3 cellular contexts compared by ENCODE assay signal in the genomic region with DNA sequence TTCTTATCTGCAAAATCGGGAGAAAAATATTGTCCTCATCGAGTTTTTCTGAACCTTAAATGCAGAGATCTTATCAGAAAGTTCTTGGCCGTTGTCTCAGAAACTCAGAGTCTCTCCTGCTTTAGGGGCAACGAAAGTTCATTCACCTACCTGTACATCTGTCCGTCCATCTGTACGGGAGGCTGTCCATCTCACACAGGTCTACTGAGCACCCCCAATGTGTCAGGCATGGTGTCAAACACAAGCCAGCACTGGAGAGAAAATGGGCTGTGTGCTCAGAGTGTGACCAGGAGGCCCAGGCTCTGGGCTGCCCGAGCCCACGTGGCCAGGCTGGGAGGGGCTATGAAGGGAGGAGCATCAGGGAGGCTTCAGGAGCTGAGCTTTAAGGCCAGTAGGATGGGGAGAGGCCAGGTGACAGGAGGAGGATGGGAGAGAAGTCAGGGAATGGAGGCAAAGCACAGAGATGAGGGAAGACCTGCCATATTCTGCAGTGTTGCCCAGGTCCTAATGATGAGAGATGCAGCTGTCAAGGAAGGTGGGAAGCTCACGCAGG.
TF ChIP-seq lines count a peak whose summit lies in the region.

No MANE protein-coding gene starts in this region.

TF ChIP-seq in GM23338, 12 proteins besides CTCF, POLR2A, EP300 and RAD21:
- TF ChIP-seq EZH2phosphoT487 (IDR thresholded peaks at IDR 0.05; ENCODE audit: unreplicated experiment) (no peak), JUNB (IDR thresholded peaks at IDR 0.05; ENCODE audit: unreplicated experiment) (no peak), NANOG (IDR thresholded peaks at IDR 0.05; ENCODE audit: borderline replicate concordance) (no peak), POLR2AphosphoS5 (IDR thresholded peaks at IDR 0.05; ENCODE audit: low read depth) (no peak), ZNF331 (CRISPR knock-in tag; IDR thresholded peaks at IDR 0.05; ENCODE audit: low read depth) (no peak), EZH2 (IDR thresholded peaks at IDR 0.05; ENCODE audit: low read depth, unreplicated experiment) (no peak)
- TF ChIP-seq, protein P1, sequence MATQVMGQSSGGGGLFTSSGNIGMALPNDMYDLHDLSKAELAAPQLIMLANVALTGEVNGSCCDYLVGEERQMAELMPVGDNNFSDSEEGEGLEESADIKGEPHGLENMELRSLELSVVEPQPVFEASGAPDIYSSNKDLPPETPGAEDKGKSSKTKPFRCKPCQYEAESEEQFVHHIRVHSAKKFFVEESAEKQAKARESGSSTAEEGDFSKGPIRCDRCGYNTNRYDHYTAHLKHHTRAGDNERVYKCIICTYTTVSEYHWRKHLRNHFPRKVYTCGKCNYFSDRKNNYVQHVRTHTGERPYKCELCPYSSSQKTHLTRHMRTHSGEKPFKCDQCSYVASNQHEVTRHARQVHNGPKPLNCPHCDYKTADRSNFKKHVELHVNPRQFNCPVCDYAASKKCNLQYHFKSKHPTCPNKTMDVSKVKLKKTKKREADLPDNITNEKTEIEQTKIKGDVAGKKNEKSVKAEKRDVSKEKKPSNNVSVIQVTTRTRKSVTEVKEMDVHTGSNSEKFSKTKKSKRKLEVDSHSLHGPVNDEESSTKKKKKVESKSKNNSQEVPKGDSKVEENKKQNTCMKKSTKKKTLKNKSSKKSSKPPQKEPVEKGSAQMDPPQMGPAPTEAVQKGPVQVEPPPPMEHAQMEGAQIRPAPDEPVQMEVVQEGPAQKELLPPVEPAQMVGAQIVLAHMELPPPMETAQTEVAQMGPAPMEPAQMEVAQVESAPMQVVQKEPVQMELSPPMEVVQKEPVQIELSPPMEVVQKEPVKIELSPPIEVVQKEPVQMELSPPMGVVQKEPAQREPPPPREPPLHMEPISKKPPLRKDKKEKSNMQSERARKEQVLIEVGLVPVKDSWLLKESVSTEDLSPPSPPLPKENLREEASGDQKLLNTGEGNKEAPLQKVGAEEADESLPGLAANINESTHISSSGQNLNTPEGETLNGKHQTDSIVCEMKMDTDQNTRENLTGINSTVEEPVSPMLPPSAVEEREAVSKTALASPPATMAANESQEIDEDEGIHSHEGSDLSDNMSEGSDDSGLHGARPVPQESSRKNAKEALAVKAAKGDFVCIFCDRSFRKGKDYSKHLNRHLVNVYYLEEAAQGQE (IDR thresholded peaks at IDR 0.05; ENCODE audit: unreplicated experiment), result no peak
- TF ChIP-seq, protein P2, sequence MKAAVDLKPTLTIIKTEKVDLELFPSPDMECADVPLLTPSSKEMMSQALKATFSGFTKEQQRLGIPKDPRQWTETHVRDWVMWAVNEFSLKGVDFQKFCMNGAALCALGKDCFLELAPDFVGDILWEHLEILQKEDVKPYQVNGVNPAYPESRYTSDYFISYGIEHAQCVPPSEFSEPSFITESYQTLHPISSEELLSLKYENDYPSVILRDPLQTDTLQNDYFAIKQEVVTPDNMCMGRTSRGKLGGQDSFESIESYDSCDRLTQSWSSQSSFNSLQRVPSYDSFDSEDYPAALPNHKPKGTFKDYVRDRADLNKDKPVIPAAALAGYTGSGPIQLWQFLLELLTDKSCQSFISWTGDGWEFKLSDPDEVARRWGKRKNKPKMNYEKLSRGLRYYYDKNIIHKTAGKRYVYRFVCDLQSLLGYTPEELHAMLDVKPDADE (IDR thresholded peaks at IDR 0.05), result no peak

TF ChIP-seq in HCT116, 20 proteins besides CTCF, POLR2A, EP300 and RAD21:
- TF ChIP-seq ZFX (IDR thresholded peaks at IDR 0.05), result no peak
- no peak for TF ChIP-seq ZNF274 (IDR thresholded peaks at IDR 0.05; ENCODE audit: low read depth, low read length)
- TF ChIP-seq, protein P3, sequence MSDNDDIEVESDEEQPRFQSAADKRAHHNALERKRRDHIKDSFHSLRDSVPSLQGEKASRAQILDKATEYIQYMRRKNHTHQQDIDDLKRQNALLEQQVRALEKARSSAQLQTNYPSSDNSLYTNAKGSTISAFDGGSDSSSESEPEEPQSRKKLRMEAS (IDR thresholded peaks at IDR 0.05), result no peak
- no peak for TF ChIP-seq CEBPB (IDR thresholded peaks at IDR 0.05; ENCODE audit: low read depth)
- TF ChIP-seq EZH2phosphoT487 (IDR thresholded peaks at IDR 0.05; ENCODE audit: borderline replicate concordance), result no peak
- TF ChIP-seq ELF1 (IDR thresholded peaks at IDR 0.05; ENCODE audit: borderline replicate concordance, low read depth), result no peak
- TF ChIP-seq, protein P4, sequence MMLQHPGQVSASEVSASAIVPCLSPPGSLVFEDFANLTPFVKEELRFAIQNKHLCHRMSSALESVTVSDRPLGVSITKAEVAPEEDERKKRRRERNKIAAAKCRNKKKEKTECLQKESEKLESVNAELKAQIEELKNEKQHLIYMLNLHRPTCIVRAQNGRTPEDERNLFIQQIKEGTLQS (IDR thresholded peaks at IDR 0.05), result no peak
- TF ChIP-seq EGR1 (IDR thresholded peaks at IDR 0.05; ENCODE audit: low read depth), result no peak
- no peak for TF ChIP-seq SIN3A (IDR thresholded peaks at IDR 0.05; ENCODE audit: low read depth)
- TF ChIP-seq SRF (IDR thresholded peaks at IDR 0.05; ENCODE audit: low read depth), result no peak
- TF ChIP-seq FOSL1 (IDR thresholded peaks at IDR 0.05; ENCODE audit: low read depth), result no peak
- no peak for TF ChIP-seq SP1 (IDR thresholded peaks at IDR 0.05; ENCODE audit: low read depth)
- no peak for TF ChIP-seq EZH2 (IDR thresholded peaks at IDR 0.05)
- TF ChIP-seq TCF7L2 (IDR thresholded peaks at IDR 0.05; ENCODE audit: borderline replicate concordance, extremely low read depth, insufficient read depth, insufficient read length), result no peak
- no peak for TF ChIP-seq JUND (IDR thresholded peaks at IDR 0.05)
- TF ChIP-seq CBX3 (IDR thresholded peaks at IDR 0.05; ENCODE audit: low read depth), result no peak
- no peak for TF ChIP-seq POLR2AphosphoS5 (IDR thresholded peaks at IDR 0.05; ENCODE audit: low read depth, low read length)
- TF ChIP-seq YY1 (IDR thresholded peaks at IDR 0.05; ENCODE audit: extremely low read depth, insufficient replicate concordance, low read depth, low read length), result no peak

TF ChIP-seq in H1, 55 proteins besides CTCF, POLR2A, EP300 and RAD21:
- no peak for TF ChIP-seq TBP (IDR thresholded peaks at IDR 0.05; ENCODE audit: low read depth, low read length)
- TF ChIP-seq, protein P5, sequence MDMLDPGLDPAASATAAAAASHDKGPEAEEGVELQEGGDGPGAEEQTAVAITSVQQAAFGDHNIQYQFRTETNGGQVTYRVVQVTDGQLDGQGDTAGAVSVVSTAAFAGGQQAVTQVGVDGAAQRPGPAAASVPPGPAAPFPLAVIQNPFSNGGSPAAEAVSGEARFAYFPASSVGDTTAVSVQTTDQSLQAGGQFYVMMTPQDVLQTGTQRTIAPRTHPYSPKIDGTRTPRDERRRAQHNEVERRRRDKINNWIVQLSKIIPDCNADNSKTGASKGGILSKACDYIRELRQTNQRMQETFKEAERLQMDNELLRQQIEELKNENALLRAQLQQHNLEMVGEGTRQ (IDR thresholded peaks at IDR 0.05; ENCODE audit: low read length), result 0 out of 2 replicates have a peak, but pooled peaks have one; percentile 5
- no peak for TF ChIP-seq SIN3A (conservative IDR thresholded peaks at IDR 0.05 in 1 of 2, IDR thresholded peaks at IDR 0.05 in 1 of 2; ENCODE audit: low read depth in 1 of 2, low read length in 2 of 2)
